In genomic region chr11:19696073-19696472, GRCh38 we compare ENCODE assay signal across 15 cellular contexts.
"Had no signal": no experiment of that assay in that cellular context is flagged by ENCODE, and none has a peak within 500 bp of the region (broad histone marks: within the 10 kb centered on the region; RNA-seq: fewer than 3 reads in every experiment).

No MANE protein-coding gene starts in this region.

- ATAC-seq: activated CD4-positive, alpha-beta T cell treated with anti-CD3 and anti-CD28 coated beads for 36 hours; left colon; natural killer cell; stimulated activated naive B cell treated with anti-CD40 and anti-IgM and Interleukin-4, amounts not matched to agents 10 μg/mL and 1 μg/mL and 100 μg/mL, for 72 hours had no signal

- DNase-seq: activated CD4-positive, alpha-beta memory T cell treated with anti-CD3 and anti-CD28 coated beads, Interleukin-2, amount 10 ng/mL, durations not matched to agents 7 days and 5 days; activated CD4-positive, alpha-beta T cell treated with anti-CD3 and anti-CD28 coated beads for 36 hours; activated naive CD4-positive, alpha-beta T cell treated with anti-CD3 and anti-CD28 coated beads, Interleukin-2, amount 10 ng/mL, durations not matched to agents 7 days and 5 days; activated T-cell treated with anti-CD3 and anti-CD28 coated beads, Interleukin-2, amount 50 U/mL, for 24 hours; colonic mucosa; foreskin fibroblast; left colon; natural killer cell; stimulated activated CD4-positive, alpha-beta T cell treated with anti-CD3 and anti-CD28 coated beads, Interleukin-15, amount 100 ng/mL, for 24 hours; stimulated activated CD4-positive, alpha-beta T cell treated with anti-CD3 and anti-CD28 coated beads, Interleukin-4, amount 100 ng/mL, for 1 hour; stimulated activated naive B cell treated with anti-CD40 and anti-IgM and Interleukin-4, amounts not matched to agents 10 μg/mL and 1 μg/mL and 100 μg/mL, for 72 hours; trophoblast cell had no signal

- H3K36me3 ChIP-seq: cardiac muscle cell, colonic mucosa, neutrophil had no signal

- H3K4me1 ChIP-seq: colonic mucosa, parathyroid adenoma had no signal

- H3K9ac ChIP-seq: parathyroid adenoma had no signal

- H3K9me3 ChIP-seq: colonic mucosa, neutrophil had no signal

- H2AFZ ChIP-seq: parathyroid adenoma had no signal

- H3K79me2 ChIP-seq: parathyroid adenoma had no signal

- H3K4me3 ChIP-seq: cardiac muscle cell, colonic mucosa had no signal

- H3K27me3 ChIP-seq: colonic mucosa had no signal

- H3K27ac ChIP-seq: cardiac muscle cell, colonic mucosa, neutrophil, parathyroid adenoma had no signal
